ENCODE assay signal across 20 cellular contexts in the genomic region with DNA sequence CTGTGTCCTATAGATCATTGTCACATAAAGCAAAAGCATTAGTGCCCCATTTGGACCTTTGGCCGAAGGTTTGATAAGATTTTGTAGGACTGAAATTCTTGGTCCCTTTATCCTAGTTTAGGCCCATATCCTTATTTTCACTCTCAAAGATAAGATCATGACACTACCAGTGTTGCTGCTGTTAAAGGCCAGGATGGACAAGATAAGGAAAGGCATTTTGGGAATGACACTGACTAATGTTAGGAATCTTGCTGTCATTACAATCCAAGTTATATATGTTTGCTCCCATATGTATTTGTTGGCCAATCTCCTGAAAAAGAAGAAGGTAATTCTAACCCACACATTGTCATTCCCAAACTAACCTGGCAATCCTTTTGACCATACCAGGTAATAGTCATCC.
DNase-seq lines count a peak whose midpoint lies in the region; ATAC-seq, FAIRE-seq and TF ChIP-seq lines count a peak whose summit lies in the region.
"Had no signal": no experiment of that assay in that cellular context is flagged by ENCODE, and none has a peak within 500 bp of the region (broad histone marks: within the 10 kb centered on the region; RNA-seq: fewer than 3 reads in every experiment).

No MANE protein-coding gene starts in this region.

- H3K18ac ChIP-seq in H1 (ENCODE audit: extremely low read depth, low read length) (no peak overlapping the region), trophoblast cell (ENCODE audit: low read length) (no peak overlapping the region)

- ATAC-seq in omental fat pad (ENCODE audit: low FRiP score) (no peak), Right ventricle myocardium inferior (no peak)
- ATAC-seq: CD8-positive, alpha-beta T cell; GM12878 had no signal

- H3K4me2 ChIP-seq in H1 (ENCODE audit: insufficient read depth in 1 of 2, low read depth in 2 of 2, low read length in 2 of 2) (no peak overlapping the region), trophoblast cell (ENCODE audit: low read length) (no peak overlapping the region)
- H3K4me2 ChIP-seq: BLaER1 had no signal

- H2BK15ac ChIP-seq in H1 (ENCODE audit: low read length): no peak overlapping the region

- H4K5ac ChIP-seq in H1 (ENCODE audit: insufficient read length, low read depth, low read length): no peak overlapping the region

- TF ChIP-seq CTCF in H1 (IDR thresholded peaks at IDR 0.05; ENCODE audit: control extremely low read depth in 1 of 3, insufficient read depth in 1 of 3, low read depth in 1 of 3, low read length in 3 of 3): no peak
- TF ChIP-seq CTCF in omental fat pad (IDR thresholded peaks at IDR 0.05): no peak

- H2BK12ac ChIP-seq in H1 (ENCODE audit: low read depth, low read length) (no peak overlapping the region), trophoblast cell (ENCODE audit: low read length) (no peak overlapping the region)

- TF ChIP-seq EP300 in H1 (IDR thresholded peaks at IDR 0.05; ENCODE audit: borderline replicate concordance in 1 of 2, low read depth in 2 of 2, low read length in 2 of 2): no peak

- FAIRE-seq in GM12891 (lab: Jason Lieb, UNC): peak; percentile 76
- peak; percentile 45 for FAIRE-seq in H1 (lab: Jason Lieb, UNC)
- FAIRE-seq: D721Med, GM12878, GM18507 had no signal

- 79% methylated on average over 1 of the region's 1 CpG; no CpG with 5 or more reads in 1 of the 2 experiments for WGBS in H1 (ENCODE audit: extremely low coverage in 1 of 2, insufficient coverage in 1 of 2, insufficient read length in 1 of 2, insufficient replicate concordance in 2 of 2, low coverage in 1 of 2, low lambda C conversion rate in 2 of 2, missing lambda C conversion rate in 1 of 2), 2 experiments
- WGBS in trophoblast cell (ENCODE audit: extremely low coverage, insufficient coverage, insufficient read length): no CpG with 5 or more reads among the region's 1 CpG

- H3K14ac ChIP-seq in H1 (ENCODE audit: insufficient read length) (no peak overlapping the region), trophoblast cell (ENCODE audit: low read length) (no peak overlapping the region)

- no peak overlapping the region for H2BK120ac ChIP-seq in H1 (replicated peaks; ENCODE audit: low read depth, low read length)
- no peak overlapping the region for H2BK120ac ChIP-seq in trophoblast cell (ENCODE audit: insufficient read depth, low read length, poor library complexity)

- no peak overlapping the region for H3K9ac ChIP-seq in H1 (replicated peaks in 1 of 4; ENCODE audit: extremely low read depth in 1 of 4, low read depth in 3 of 4, low read length in 3 of 4)
- no peak overlapping the region for H3K9ac ChIP-seq in trophoblast cell (ENCODE audit: low read length)
- H3K9ac ChIP-seq: BLaER1 had no signal

- H3K79me2 ChIP-seq in H1 (ENCODE audit: control insufficient read depth in 1 of 2, insufficient read depth in 2 of 2, low read length in 2 of 2) (no peaks in the 10 kb centered on the region), trophoblast cell (ENCODE audit: control insufficient read depth, insufficient read depth, low read length, poor library complexity) (no peaks in the 10 kb centered on the region)

- TF ChIP-seq POLR2A in GM12891 (IDR thresholded peaks at IDR 0.05; ENCODE audit: low read depth, low read length): no peak
- no peak for TF ChIP-seq POLR2A in H1 (IDR thresholded peaks at IDR 0.05; ENCODE audit: control extremely low read depth in 1 of 2, low read depth in 2 of 2, low read length in 2 of 2)

- H2AFZ ChIP-seq in H1 (ENCODE audit: low read length) (no peak overlapping the region), trophoblast cell (ENCODE audit: insufficient read depth, low read length, poor library complexity) (no peak overlapping the region)

- no peak overlapping the region for H4K12ac ChIP-seq in trophoblast cell (ENCODE audit: low read depth, low read length)

- H3K36me3 ChIP-seq in H1 (ENCODE audit: control insufficient read depth in 2 of 4, insufficient read depth in 4 of 4, low read length in 3 of 4) (no peaks in the 10 kb centered on the region), trophoblast cell (ENCODE audit: control insufficient read depth in 1 of 2, insufficient read depth in 2 of 2, low read length in 2 of 2) (no peaks in the 10 kb centered on the region)
- H3K36me3 ChIP-seq: BLaER1 had no signal

- no peak overlapping the region for H3K4me3 ChIP-seq in H1 (ENCODE audit: extremely low read depth in 1 of 4, insufficient read depth in 2 of 4, low read depth in 3 of 4, low read length in 4 of 4)
- H3K4me3 ChIP-seq in trophoblast cell (ENCODE audit: low read depth, low read length): no peak overlapping the region
- H3K4me3 ChIP-seq: BLaER1, GM12878 had no signal

- no peak overlapping the region for H3K23ac ChIP-seq in H1 (ENCODE audit: insufficient read length)
- no peak overlapping the region for H3K23ac ChIP-seq in trophoblast cell (ENCODE audit: low read length)

- no peaks in the 10 kb centered on the region for H3K23me2 ChIP-seq in H1 (ENCODE audit: low read depth, low read length)

- DNase-seq in GM12891 (ENCODE audit: insufficient read length, low spot score) (no peak), H1 (ENCODE audit: low read depth in 1 of 2, low spot score in 2 of 2) (no peak), trophoblast cell (peak; percentile 41 to 84), omental fat pad (ENCODE audit: low spot score) (no peak), Right ventricle myocardium inferior (ENCODE audit: missing footprints) (no peak), ecto neural progenitor cell (ENCODE audit: low spot score) (no peak)
- DNase-seq: CD4-positive, CD25-positive, alpha-beta regulatory T cell; CD8-positive, alpha-beta T cell; DMS 273 treated with DMSO at 0.1 percent for 48 hours; DMS79; EL; GDM1; GOT3; H7; HCEC 1CT had no signal

- no peak overlapping the region for H2AK5ac ChIP-seq in H1 (ENCODE audit: low read depth, low read length)
- H2AK5ac ChIP-seq in trophoblast cell (ENCODE audit: low read length): no peak overlapping the region

- no peaks in the 10 kb centered on the region for H4K20me1 ChIP-seq in H1 (replicated peaks in 1 of 2; ENCODE audit: control insufficient read depth in 1 of 2, insufficient read depth in 2 of 2, low read length in 2 of 2)
- H4K20me1 ChIP-seq: BLaER1 had no signal

- H4K91ac ChIP-seq in H1 (replicated peaks; ENCODE audit: insufficient read length, low read length) (no peak overlapping the region), trophoblast cell (ENCODE audit: low read depth, low read length) (no peak overlapping the region)

- H3K56ac ChIP-seq in H1 (replicated peaks; ENCODE audit: insufficient read length, low read depth, low read length): no peak overlapping the region

- H4K8ac ChIP-seq in H1 (ENCODE audit: extremely low read depth, insufficient read depth, low read length) (no peak overlapping the region), trophoblast cell (ENCODE audit: low read depth, low read length) (no peak overlapping the region)

- H2BK20ac ChIP-seq in H1 (ENCODE audit: low read length): no peak overlapping the region

- CTCF ChIA-PET in H1 (lab: Charles Lee; ENCODE audit: partially characterized antibody): no interaction called here

- H2BK5ac ChIP-seq in H1 (ENCODE audit: low read depth, low read length): no peak overlapping the region
- H2BK5ac ChIP-seq in trophoblast cell (ENCODE audit: low read depth, low read length, poor library complexity): no peak overlapping the region

- intact Hi-C loops in Right ventricle myocardium inferior (cut with DNase I): no loop called here

- POLR2A ChIA-PET in H1 (lab: Charles Lee; ENCODE audit: partially characterized antibody): no interaction called here

- H3K79me1 ChIP-seq in H1 (ENCODE audit: low read depth, low read length): no peaks in the 10 kb centered on the region
- no peaks in the 10 kb centered on the region for H3K79me1 ChIP-seq in trophoblast cell (ENCODE audit: low read length)

- H3K27ac ChIP-seq in H1 (ENCODE audit: low read depth, low read length) (no peak overlapping the region), trophoblast cell (ENCODE audit: low read depth, low read length) (no peak overlapping the region)
- H3K27ac ChIP-seq: BLaER1, C4-2B had no signal

- H3K9me3 ChIP-seq in H1 (ENCODE audit: insufficient read depth in 2 of 2, low read depth in 1 of 2, low read length in 1 of 2) (peaks cover 12 to 41% of the 10 kb centered on the region in 2 experiments; a peak in 2 of 4 replicates), trophoblast cell (ENCODE audit: insufficient read depth, low read depth, low read length) (peaks cover 1% of the 10 kb centered on the region)
- H3K9me3 ChIP-seq: BLaER1 had no signal

- H3K4me1 ChIP-seq in H1 (replicated peaks in 1 of 4; ENCODE audit: control insufficient read depth in 3 of 4, insufficient read depth in 4 of 4, low read length in 3 of 4) (no peaks in the 10 kb centered on the region), trophoblast cell (ENCODE audit: control insufficient read depth in 1 of 2, insufficient read depth in 2 of 2, low read length in 2 of 2) (no peaks in the 10 kb centered on the region)
- H3K4me1 ChIP-seq: BLaER1 had no signal

- TF ChIP-seq RAD21 in H1 (IDR thresholded peaks at IDR 0.05 in 1 of 2, conservative IDR thresholded peaks at IDR 0.05 in 1 of 2; ENCODE audit: low read depth in 2 of 2, low read length in 2 of 2): no peak

- no peak overlapping the region for H3K4ac ChIP-seq in H1 (replicated peaks; ENCODE audit: insufficient read length, low read depth, low read length)
- H3K4ac ChIP-seq in trophoblast cell (ENCODE audit: low read depth, low read length): no peak overlapping the region

- H3K27me3 ChIP-seq in H1 (replicated peaks in 1 of 4; ENCODE audit: control insufficient read depth in 3 of 4, extremely low read depth in 1 of 4, insufficient read depth in 3 of 4, low read length in 3 of 4) (no peaks in the 10 kb centered on the region), trophoblast cell (ENCODE audit: insufficient read depth, low read length) (no peaks in the 10 kb centered on the region)

TF ChIP-seq in GM12891, 5 proteins besides CTCF, POLR2A, EP300 and RAD21:
- TF ChIP-seq TAF1 (IDR thresholded peaks at IDR 0.05; ENCODE audit: low read depth, low read length): no peak
- TF ChIP-seq SPI1 (IDR thresholded peaks at IDR 0.05; ENCODE audit: low read depth, low read length): no peak
- no peak for TF ChIP-seq POLR2AphosphoS5 (IDR thresholded peaks at IDR 0.05; ENCODE audit: low read depth, low read length)
- TF ChIP-seq POU2F2 (IDR thresholded peaks at IDR 0.05; ENCODE audit: low read depth, low read length): no peak
- no peak for TF ChIP-seq PAX5 (IDR thresholded peaks at IDR 0.05; ENCODE audit: insufficient read depth, low read length, severe bottlenecking)

TF ChIP-seq in H1, 55 proteins besides CTCF, POLR2A, EP300 and RAD21 (continues in another document):
- TF ChIP-seq, protein P1, sequence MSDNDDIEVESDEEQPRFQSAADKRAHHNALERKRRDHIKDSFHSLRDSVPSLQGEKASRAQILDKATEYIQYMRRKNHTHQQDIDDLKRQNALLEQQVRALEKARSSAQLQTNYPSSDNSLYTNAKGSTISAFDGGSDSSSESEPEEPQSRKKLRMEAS (IDR thresholded peaks at IDR 0.05): no peak
- TF ChIP-seq SUZ12 (IDR thresholded peaks at IDR 0.05; ENCODE audit: low read length) (no peak), HDAC6 (IDR thresholded peaks at IDR 0.05; ENCODE audit: low read depth, low read length) (no peak), RFX5 (IDR thresholded peaks at IDR 0.05; ENCODE audit: borderline replicate concordance, low read depth, low read length) (no peak)

Comparison
In these comparisons a context has a peak if more than half of its experiments do, and no peak if none do; other contexts are left out.
1. DNase-seq: peak in trophoblast cell (2 of 2); none in GM12891 (single experiment), H1 (0 of 2), omental fat pad (single experiment), Right ventricle myocardium inferior (single experiment) and ecto neural progenitor cell (single experiment).